ENCODE assay signal across 8 cellular contexts in genomic region chr22:38181453-38182200, GRCh38. TPM values are rescaled to one million over a fixed set of nuclear protein-coding genes. Genes with fewer than 3 reads are reported as not detected.
DNase-seq lines count a peak whose midpoint lies in the region; ATAC-seq, FAIRE-seq and TF ChIP-seq lines count a peak whose summit lies in the region.

A gene with protein sequence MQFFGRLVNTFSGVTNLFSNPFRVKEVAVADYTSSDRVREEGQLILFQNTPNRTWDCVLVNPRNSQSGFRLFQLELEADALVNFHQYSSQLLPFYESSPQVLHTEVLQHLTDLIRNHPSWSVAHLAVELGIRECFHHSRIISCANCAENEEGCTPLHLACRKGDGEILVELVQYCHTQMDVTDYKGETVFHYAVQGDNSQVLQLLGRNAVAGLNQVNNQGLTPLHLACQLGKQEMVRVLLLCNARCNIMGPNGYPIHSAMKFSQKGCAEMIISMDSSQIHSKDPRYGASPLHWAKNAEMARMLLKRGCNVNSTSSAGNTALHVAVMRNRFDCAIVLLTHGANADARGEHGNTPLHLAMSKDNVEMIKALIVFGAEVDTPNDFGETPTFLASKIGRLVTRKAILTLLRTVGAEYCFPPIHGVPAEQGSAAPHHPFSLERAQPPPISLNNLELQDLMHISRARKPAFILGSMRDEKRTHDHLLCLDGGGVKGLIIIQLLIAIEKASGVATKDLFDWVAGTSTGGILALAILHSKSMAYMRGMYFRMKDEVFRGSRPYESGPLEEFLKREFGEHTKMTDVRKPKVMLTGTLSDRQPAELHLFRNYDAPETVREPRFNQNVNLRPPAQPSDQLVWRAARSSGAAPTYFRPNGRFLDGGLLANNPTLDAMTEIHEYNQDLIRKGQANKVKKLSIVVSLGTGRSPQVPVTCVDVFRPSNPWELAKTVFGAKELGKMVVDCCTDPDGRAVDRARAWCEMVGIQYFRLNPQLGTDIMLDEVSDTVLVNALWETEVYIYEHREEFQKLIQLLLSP (minus strand): TSS chr22:38181830. CDS start chr22:38169426, 12,404 bp downstream.

- H3K9me3 ChIP-seq in OCI-LY7 (ENCODE audit: low read length) (no peaks in the 10 kb centered on the region), endothelial cell of umbilical vein (replicated peaks; ENCODE audit: control insufficient read depth, insufficient read depth, low read length) (no peaks in the 10 kb centered on the region)

- H4K20me1 ChIP-seq in OCI-LY7 (ENCODE audit: insufficient read depth, low read length) = no peaks in the 10 kb centered on the region
- no peaks in the 10 kb centered on the region for H4K20me1 ChIP-seq in endothelial cell of umbilical vein (replicated peaks; ENCODE audit: control insufficient read depth, extremely low read depth, insufficient read depth, low read length)

- peak; percentile 93 for FAIRE-seq in endothelial cell of umbilical vein (lab: Jason Lieb, UNC)

- peak within 1 kb of the TSS; percentile 99 for H3K4me2 ChIP-seq in OCI-LY7 (ENCODE audit: low read length)
- H3K4me2 ChIP-seq in endothelial cell of umbilical vein (ENCODE audit: insufficient read depth, low read length) = peak within 1 kb of the TSS; percentile 62

- no peaks in the 10 kb centered on the region for H3K27me3 ChIP-seq in endothelial cell of umbilical vein (ENCODE audit: control insufficient read depth in 2 of 2, insufficient read depth in 2 of 2, low read length in 2 of 2)

- dilution Hi-C loops in endothelial cell of umbilical vein (cut with MboI; ENCODE audit: extremely low pct_ligation_motif_present, low sequenced_read_pairs) = no loop called here

- H2AFZ ChIP-seq in OCI-LY7 (ENCODE audit: low read length) = peak within 1 kb of the TSS; percentile 85
- peak within 1 kb of the TSS; percentile 58 for H2AFZ ChIP-seq in endothelial cell of umbilical vein (ENCODE audit: low read depth, low read length)

- BruUV-seq in OCI-LY7 (replicated peaks; lab: Mats Ljungman, UMichigan) = no TSS peak
- BruUV-seq in endothelial cell of umbilical vein (replicated peaks; lab: Mats Ljungman, UMichigan) = no TSS peak

- H3K36me3 ChIP-seq in OCI-LY7 (ENCODE audit: insufficient read depth, low read length) = no peaks in the 10 kb centered on the region
- no peaks in the 10 kb centered on the region for H3K36me3 ChIP-seq in endothelial cell of umbilical vein (ENCODE audit: control insufficient read depth in 2 of 2, extremely low read depth in 1 of 2, insufficient read depth in 2 of 2, low read length in 2 of 2)

- DNase-seq in D341Med (ENCODE audit: low spot score) (peak; percentile 99), HuH-7.5 (ENCODE audit: low spot score) (peak; percentile 82), OCI-LY7 (ENCODE audit: low spot score) (peak; percentile 99), activated T-cell treated with anti-CD3 and anti-CD28 coated beads for 1 hour (ENCODE audit: low read depth) (peak; percentile 92), endothelial cell of umbilical vein (ENCODE audit: low read depth, low spot score) (peak; percentile 100), middle frontal gyrus (ENCODE audit: extremely low spot score, low spot score) (peak; percentile 99)
- peak; percentile 97 to 98 for DNase-seq in stimulated activated CD8-positive, alpha-beta memory T cell treated with anti-CD3 and anti-CD28 coated beads, Interleukin-2, amount 100 ng/mL, for 48 hours (ENCODE audit: low read depth in 2 of 2)

- H3K4me3 ChIP-seq in OCI-LY7 (ENCODE audit: low read depth, low read length, poor library complexity, severe bottlenecking) (peak within 1 kb of the TSS; percentile 94), endothelial cell of umbilical vein (replicated peaks in 1 of 3; ENCODE audit: insufficient read depth in 1 of 3, low read depth in 1 of 3, low read length in 3 of 3) (peak within 1 kb of the TSS in 2 of 3 experiments; percentile 5 to 28)

- ATAC-seq in GM21526 (IDR thresholded peaks at IDR 0.05; ENCODE audit: low FRiP score, unreplicated experiment) = peak; percentile 82

- intact Hi-C loops in OCI-LY7 (cut with micrococcal nuclease; ENCODE audit: unreplicated experiment) = no loop called here
- intact Hi-C loops in endothelial cell of umbilical vein (cut with micrococcal nuclease) = loop anchor here (1.0 kb wide), 2 partner anchors 9 to 20 kb away; partner anchors contain the start of gene MAFF

- no peaks in the 10 kb centered on the region for H3K9me2 ChIP-seq in OCI-LY7 (ENCODE audit: insufficient read depth, low read length)

- peak within 1 kb of the TSS; percentile 62 for H3K27ac ChIP-seq in OCI-LY7 (ENCODE audit: low read depth, low read length, poor library complexity, severe bottlenecking)
- peak within 1 kb of the TSS; percentile 93 for H3K27ac ChIP-seq in endothelial cell of umbilical vein (ENCODE audit: insufficient read depth, low read depth, low read length)

- H3K9ac ChIP-seq in endothelial cell of umbilical vein (replicated peaks; ENCODE audit: extremely low read depth, insufficient read depth, low read length) = peak within 1 kb of the TSS; percentile 83

- POLR2A ChIA-PET in OCI-LY7 (lab: Charles Lee) (interaction anchor here (0.6 to 1.7 kb wide), 9 partner anchors 10 to 1919 kb away, joined by 3 to 7 read pairs (median 4); no protein-coding TSS in a partner anchor), endothelial cell of umbilical vein (lab: Charles Lee) (interaction anchor here (1.0 kb wide), 2 partner anchors 15 to 20 kb away, joined by 3 to 4 read pairs; partner anchors contain the start of gene MAFF)

- CTCF ChIA-PET in OCI-LY7 (lab: Charles Lee; ENCODE audit: unreplicated experiment) = no interaction called here
- CTCF ChIA-PET in endothelial cell of umbilical vein (lab: Charles Lee) = interaction anchor here (1.0 to 1.3 kb wide), 7 partner anchors 10 to 129 kb away, joined by 3 to 8 read pairs (median 4); no protein-coding TSS in a partner anchor

- no peak for TF ChIP-seq CTCF in OCI-LY7 (conservative IDR thresholded peaks at IDR 0.05; ENCODE audit: low read length)
- no peak for TF ChIP-seq CTCF in endothelial cell of umbilical vein (IDR thresholded peaks at IDR 0.05; ENCODE audit: extremely low read depth in 1 of 2, insufficient read depth in 1 of 2, low read depth in 1 of 2, low read length in 2 of 2)

- H3K79me2 ChIP-seq in OCI-LY7 (ENCODE audit: insufficient read depth, low read depth, low read length) = peaks cover 6% of the 10 kb centered on the region; the same call in 1 of the 2 replicates
- H3K79me2 ChIP-seq in endothelial cell of umbilical vein (ENCODE audit: control insufficient read depth, insufficient read depth, low read length) = no peaks in the 10 kb centered on the region

- peaks cover 26% of the 10 kb centered on the region for H3K4me1 ChIP-seq in OCI-LY7 (ENCODE audit: insufficient read depth, low read length, poor library complexity, severe bottlenecking)
- peaks cover 44% of the 10 kb centered on the region for H3K4me1 ChIP-seq in endothelial cell of umbilical vein (ENCODE audit: control insufficient read depth, extremely low read depth, insufficient read depth, low read length)

- peak; percentile 64 for TF ChIP-seq POLR2A in endothelial cell of umbilical vein (IDR thresholded peaks at IDR 0.05; ENCODE audit: low read depth, low read length)

- no peaks in the 10 kb centered on the region for H3K9me1 ChIP-seq in endothelial cell of umbilical vein (replicated peaks; ENCODE audit: control insufficient read depth, extremely low read depth, insufficient read depth, low read length)

TF ChIP-seq in endothelial cell of umbilical vein, 7 proteins besides CTCF, POLR2A, EP300 and RAD21:
- no peak for TF ChIP-seq FOS (IDR thresholded peaks at IDR 0.05; ENCODE audit: borderline replicate concordance, insufficient read depth, low read length)
- no peak for TF ChIP-seq EZH2 (IDR thresholded peaks at IDR 0.05; ENCODE audit: borderline replicate concordance, low read depth, low read length, severe bottlenecking)
- TF ChIP-seq POLR2AphosphoS5 (IDR thresholded peaks at IDR 0.05; ENCODE audit: insufficient read depth, low read depth, low read length) = peak; percentile 72
- no peak for TF ChIP-seq JUN (IDR thresholded peaks at IDR 0.05; ENCODE audit: borderline replicate concordance, insufficient read depth, insufficient read length, low read depth)
- TF ChIP-seq, protein P1, sequence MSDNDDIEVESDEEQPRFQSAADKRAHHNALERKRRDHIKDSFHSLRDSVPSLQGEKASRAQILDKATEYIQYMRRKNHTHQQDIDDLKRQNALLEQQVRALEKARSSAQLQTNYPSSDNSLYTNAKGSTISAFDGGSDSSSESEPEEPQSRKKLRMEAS (IDR thresholded peaks at IDR 0.05; ENCODE audit: insufficient read depth, insufficient read length) = peak; percentile 96
- TF ChIP-seq MYC (IDR thresholded peaks at IDR 0.05; ENCODE audit: low read depth, low read length) = no peak

RNA-seq across cellular contexts. Expression of the gene that starts here (rescaled TPM):
- total RNA-seq in OCI-LY7 (2014; rRNA removed; shearing (Covaris generic)) = 23.3 and 33.9 TPM in 2 replicates
- 83.9 and 106 TPM in 2 replicates for total RNA-seq in OCI-LY7 (2022)
- total RNA-seq in endothelial cell of umbilical vein = 10.3 and 11.1 TPM in 2 replicates
- polyA plus RNA-seq in endothelial cell of umbilical vein = 6.6 and 9.9 TPM in 2 replicates
- 1.8 and 3.7 TPM in 2 replicates for polyA plus RNA-seq in endothelial cell of umbilical vein (2011; cell fraction: cytosol; rRNA removed)
- 62.1 and 69.2 TPM in 2 replicates for polyA plus RNA-seq in endothelial cell of umbilical vein (2011; cell fraction: nucleus; rRNA removed)
- polyA plus RNA-seq in endothelial cell of umbilical vein (2012) = 2.9 and 4.7 TPM in 2 replicates
- polyA minus RNA-seq in endothelial cell of umbilical vein = 16.0 and 17.4 TPM in 2 replicates
- 7.0 TPM for polyA minus RNA-seq in endothelial cell of umbilical vein (2011; cell fraction: cytosol; rRNA and poly(A)+ RNA removed)
- 19.5 and 21.1 TPM in 2 replicates for polyA minus RNA-seq in endothelial cell of umbilical vein (2011; cell fraction: nucleus; rRNA and poly(A)+ RNA removed)

Comparison
In these comparisons a context has a peak if more than half of its experiments do, and no peak if none do; other contexts are left out.
1. Peak in every context shown above with its lines: DNase-seq, ATAC-seq, H3K4me3 ChIP-seq and H3K27ac ChIP-seq.